11 cellular contexts compared by ENCODE assay signal in genomic region chr1:85078903-85079302, GRCh38. TPM values are rescaled to one million over a fixed set of nuclear protein-coding genes. Genes with fewer than 3 reads are reported as not detected.
A peak's percentile ranks its signal among the peaks of the same experiment; 100 is the strongest.
DNase-seq lines count a peak whose midpoint lies in the region; ATAC-seq, FAIRE-seq and TF ChIP-seq lines count a peak whose summit lies in the region.
"Had no signal": no experiment of that assay in that cellular context is flagged by ENCODE, and none has a peak within 500 bp of the region (broad histone marks: within the 10 kb centered on the region; RNA-seq: fewer than 3 reads in every experiment).

No MANE protein-coding gene starts in this region.

- H4K20me1 ChIP-seq in PC-9 (ENCODE audit: insufficient read depth) = no peaks in the 10 kb centered on the region

- H3K79me2 ChIP-seq in PC-9 (ENCODE audit: low read depth) = no peaks in the 10 kb centered on the region

- H3K27ac ChIP-seq in left ventricle myocardium inferior (replicated peaks) = no peak overlapping the region
- H3K27ac ChIP-seq in PC-9 = no peak overlapping the region
- H3K27ac ChIP-seq in upper lobe of right lung = no peak overlapping the region
- H3K27ac ChIP-seq in testis = no peak overlapping the region
- H3K27ac ChIP-seq: sigmoid colon had no signal

- CTCF ChIA-PET in PC-9 (lab: Charles Lee) = interaction anchor here (1.0 kb wide), 1 partner anchor 134 kb away, joined by 4 read pairs; no protein-coding TSS in a partner anchor

- POLR2A ChIA-PET in PC-9 (lab: Charles Lee; ENCODE audit: unreplicated experiment) = no interaction called here

- H3K27me3 ChIP-seq in left ventricle myocardium inferior (ENCODE audit: low read depth) (no peaks in the 10 kb centered on the region), PC-9 (ENCODE audit: insufficient read depth, low read depth) (no peaks in the 10 kb centered on the region), upper lobe of right lung (no peaks in the 10 kb centered on the region), testis (no peaks in the 10 kb centered on the region)
- H3K27me3 ChIP-seq: sigmoid colon had no signal

- TF ChIP-seq CTCF in left ventricle myocardium inferior (IDR thresholded peaks at IDR 0.05; ENCODE audit: borderline replicate concordance) = peak; percentile 12
- 0 out of 2 replicates have a peak, but pooled peaks have one; percentile 12 for TF ChIP-seq CTCF in PC-9 (conservative IDR thresholded peaks at IDR 0.05)
- TF ChIP-seq CTCF in fibroblast of mammary gland (conservative IDR thresholded peaks at IDR 0.05; ENCODE audit: control insufficient read depth, insufficient read depth, low read depth, low read length) = peak; percentile 28
- TF ChIP-seq CTCF in upper lobe of right lung (IDR thresholded peaks at IDR 0.05) = peak; percentile 17
- TF ChIP-seq CTCF in testis (IDR thresholded peaks at IDR 0.05) = no peak

- FAIRE-seq in H54 (lab: Jason Lieb, UNC) = no peak
- FAIRE-seq: TTC549 had no signal

- TF ChIP-seq POLR2A in H54 (IDR thresholded peaks at IDR 0.05; ENCODE audit: low read depth, low read length) = no peak
- no peak for TF ChIP-seq POLR2A in testis (IDR thresholded peaks at IDR 0.05)

- intact Hi-C loops in left ventricle myocardium inferior (cut with micrococcal nuclease) = no loop called here
- intact Hi-C loops in Right ventricle myocardium inferior (cut with DNase I) = no loop called here
- intact Hi-C loops in PC-9 (cut with micrococcal nuclease; ENCODE audit: unreplicated experiment) = no loop called here
- intact Hi-C loops in upper lobe of right lung (cut with DNase I) = no loop called here
- intact Hi-C loops in testis (cut with DNase I; ENCODE audit: low total_unique reads) = no loop called here

- no peak overlapping the region for H3K4me2 ChIP-seq in PC-9

- 40% methylated on average over 3 of the region's 3 CpGs for WGBS in testis, 2 donors

- H3K4me1 ChIP-seq in left ventricle myocardium inferior (no peaks in the 10 kb centered on the region), PC-9 (replicated peaks; ENCODE audit: insufficient read depth) (no peaks in the 10 kb centered on the region), upper lobe of right lung (no peaks in the 10 kb centered on the region), testis (no peaks in the 10 kb centered on the region)
- H3K4me1 ChIP-seq: sigmoid colon had no signal

- H3K9me3 ChIP-seq in left ventricle myocardium inferior (replicated peaks) (peaks cover 16% of the 10 kb centered on the region), PC-9 (ENCODE audit: insufficient read depth, low read depth) (no peaks in the 10 kb centered on the region), upper lobe of right lung (no peaks in the 10 kb centered on the region), testis (no peaks in the 10 kb centered on the region)
- H3K9me3 ChIP-seq: sigmoid colon had no signal

- no TSS peak for BruUV-seq in PC-9 (replicated peaks; lab: Mats Ljungman, UMichigan)

- no peak for ATAC-seq in Right ventricle myocardium inferior
- no peak for ATAC-seq in upper lobe of right lung
- no peak for ATAC-seq in GM19035 (IDR thresholded peaks at IDR 0.05; ENCODE audit: unreplicated experiment)

- H3K4me3 ChIP-seq in left ventricle myocardium inferior (no peak overlapping the region), PC-9 (no peak overlapping the region), fibroblast of mammary gland (ENCODE audit: control insufficient read depth, low read depth, low read length) (no peak overlapping the region), upper lobe of right lung (no peak overlapping the region), testis (no peak overlapping the region)
- H3K4me3 ChIP-seq: sigmoid colon had no signal

- no peak for DNase-seq in left ventricle myocardium inferior
- no peak for DNase-seq in Right ventricle myocardium inferior (ENCODE audit: missing footprints)
- no peak for DNase-seq in PC-9
- DNase-seq in fibroblast of mammary gland (ENCODE audit: low read depth) = peak; percentile 43
- no peak for DNase-seq in upper lobe of right lung
- no peak for DNase-seq in H54 (ENCODE audit: insufficient read length, low spot score)
- no peak for DNase-seq in testis
- DNase-seq: sigmoid colon had no signal

- H3K9me2 ChIP-seq in PC-9 (ENCODE audit: insufficient read depth) = no peaks in the 10 kb centered on the region

- H3K36me3 ChIP-seq in left ventricle myocardium inferior (no peaks in the 10 kb centered on the region), PC-9 (ENCODE audit: low read depth) (no peaks in the 10 kb centered on the region), upper lobe of right lung (no peaks in the 10 kb centered on the region), testis (ENCODE audit: low read depth, missing control alignments) (no peaks in the 10 kb centered on the region)
- H3K36me3 ChIP-seq: sigmoid colon had no signal

- H2AFZ ChIP-seq in PC-9 = no peak overlapping the region

- no peaks in the 10 kb centered on the region for H3F3A ChIP-seq in PC-9 (ENCODE audit: insufficient read depth, low read depth)

RNA-seq across cellular contexts. Expression of gene MCOLN3, which starts 30.6 kb away (rescaled TPM):
- total RNA-seq in left ventricle myocardium inferior = 0.44 TPM
- total RNA-seq in Right ventricle myocardium inferior = 1.2 TPM
- total RNA-seq in PC-9 (2021) = 8.4 and 10.1 TPM in 2 replicates
- total RNA-seq in upper lobe of right lung = 14.0 TPM
- total RNA-seq in testis = 1 to 10 TPM; 4.4 to 5.1 TPM
- 2.5 TPM for polyA plus RNA-seq in testis (ENCODE audit: insufficient read depth, low read depth, low replicate concordance)
- polyA plus RNA-seq: CD14-positive monocyte had no signal

Comparison
In these comparisons a context has a peak if more than half of its experiments do, and no peak if none do; other contexts are left out.
1. CTCF ChIP-seq: peak in left ventricle myocardium inferior (single experiment), PC-9 (single experiment), fibroblast of mammary gland (single experiment) and upper lobe of right lung (single experiment); none in testis (0 of 3).